8 cellular contexts compared by ENCODE assay signal in the genomic region with DNA sequence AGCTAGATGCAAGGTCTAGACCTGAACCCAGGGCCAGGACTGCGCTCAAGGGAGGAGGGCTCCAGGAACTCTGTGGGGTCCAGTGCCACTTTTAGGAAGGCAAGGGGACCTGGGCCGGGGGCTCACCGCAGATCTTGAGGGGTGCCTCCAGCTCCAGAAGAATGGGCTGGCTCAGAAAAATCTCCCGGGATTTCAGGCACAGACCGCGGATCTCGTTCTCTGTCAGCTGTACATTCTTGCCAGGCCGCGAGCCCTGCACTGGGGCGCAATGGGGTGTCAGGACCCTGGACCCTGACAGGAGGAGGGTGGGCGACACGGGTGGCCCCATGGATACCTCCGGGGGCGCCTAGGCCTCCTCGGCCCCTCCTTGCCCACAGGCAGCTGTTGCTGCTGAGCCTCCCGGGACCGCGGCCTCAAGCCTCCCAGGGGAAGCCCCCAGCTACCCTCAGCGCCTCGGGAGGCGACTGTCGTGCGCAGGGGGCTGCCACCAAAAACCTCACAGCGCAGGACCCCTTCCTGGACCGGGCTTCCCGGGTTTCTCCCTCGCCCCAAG. TPM values are rescaled to one million over a fixed set of nuclear protein-coding genes. Genes with fewer than 3 reads are reported as not detected.
DNase-seq lines count a peak whose midpoint lies in the region; ATAC-seq and TF ChIP-seq lines count a peak whose summit lies in the region.

No MANE protein-coding gene starts in this region.

- H3K9ac ChIP-seq in mucosa of rectum (ENCODE audit: low read depth in 1 of 2, low read length in 2 of 2): peak overlapping the region; percentile 84 to 97

- no peaks in the 10 kb centered on the region for H3K27me3 Mint-ChIP-seq in activated CD4-positive, alpha-beta T cell treated with anti-CD3 and anti-CD28 coated beads for 36 hours

- peaks cover 49% of the 10 kb centered on the region for H3K4me1 Mint-ChIP-seq in activated CD4-positive, alpha-beta T cell treated with anti-CD3 and anti-CD28 coated beads for 36 hours

- peaks cover 18 to 24% of the 10 kb centered on the region in 2 donors for H3K4me1 ChIP-seq in mucosa of rectum (ENCODE audit: control insufficient read depth in 2 of 2, insufficient read depth in 2 of 2, low read length in 2 of 2)

- H3K4me3 ChIP-seq in HL-60 (replicated peaks; ENCODE audit: insufficient read depth, low read length): peak overlapping the region; percentile 75
- peak overlapping the region; percentile 97 to 99 for H3K4me3 ChIP-seq in cardiac fibroblast (replicated peaks in 1 of 2; ENCODE audit: low read depth in 2 of 2, low read length in 2 of 2)
- peak overlapping the region; percentile 73 to 83 for H3K4me3 ChIP-seq in mucosa of rectum (ENCODE audit: low read length in 2 of 2)

- peaks cover 24 to 27% of the 10 kb centered on the region in 2 donors for H3K36me3 ChIP-seq in mucosa of rectum (ENCODE audit: control insufficient read depth in 2 of 2, insufficient read depth in 2 of 2, low read length in 2 of 2)

- H3K27me3 ChIP-seq in HL-60 (ENCODE audit: insufficient read depth, poor library complexity, severe bottlenecking) (no peaks in the 10 kb centered on the region), mucosa of rectum (ENCODE audit: control insufficient read depth in 2 of 2, insufficient read depth in 2 of 2, low read length in 2 of 2) (no peaks in the 10 kb centered on the region)

- intact Hi-C loops in activated CD4-positive, alpha-beta T cell treated with anti-CD3 and anti-CD28 coated beads for 36 hours (cut with DNase I, micrococcal nuclease): loop anchor here (1.0 to 10.0 kb wide), 13 partner anchors 10 to 724 kb away; a partner anchor contains a TSS

- H3K27ac Mint-ChIP-seq in activated CD4-positive, alpha-beta T cell treated with anti-CD3 and anti-CD28 coated beads for 36 hours: peak overlapping the region; percentile 87

- peak overlapping the region; percentile 82 for H3K4me3 Mint-ChIP-seq in activated CD4-positive, alpha-beta T cell treated with anti-CD3 and anti-CD28 coated beads for 36 hours

- H3K27ac ChIP-seq in HL-60 (replicated peaks) (peak overlapping the region; percentile 86), mucosa of rectum (ENCODE audit: low read depth in 2 of 2, low read length in 2 of 2) (peak overlapping the region; percentile 84 to 92)

- TF ChIP-seq CTCF in HL-60 (IDR thresholded peaks at IDR 0.05; ENCODE audit: insufficient read depth, low read length) (no peak), cardiac fibroblast (IDR thresholded peaks at IDR 0.05; ENCODE audit: low read depth, low read length) (no peak)

- CTCF ChIA-PET in activated CD4-positive, alpha-beta T cell treated with anti-CD3 and anti-CD28 coated beads for 36 hours (lab: Charles Lee): interaction anchor here (0.8 to 5.2 kb wide), 21 partner anchors 9 to 250 kb away, joined by 3 to 34 read pairs (median 6); a partner anchor contains a TSS

- no peak for ATAC-seq in activated CD4-positive, alpha-beta T cell treated with anti-CD3 and anti-CD28 coated beads for 36 hours
- ATAC-seq in HG02970 (IDR thresholded peaks at IDR 0.05; ENCODE audit: low FRiP score, unreplicated experiment): no peak

- peaks cover 49% of the 10 kb centered on the region for H3K36me3 Mint-ChIP-seq in activated CD4-positive, alpha-beta T cell treated with anti-CD3 and anti-CD28 coated beads for 36 hours (ENCODE audit: low read depth)

- H3K9me3 Mint-ChIP-seq in activated CD4-positive, alpha-beta T cell treated with anti-CD3 and anti-CD28 coated beads for 36 hours (ENCODE audit: low read depth): no peaks in the 10 kb centered on the region

- no peak for DNase-seq in activated CD4-positive, alpha-beta T cell treated with anti-CD3 and anti-CD28 coated beads for 36 hours
- no peak for DNase-seq in activated CD4-positive, alpha-beta T cell treated with anti-CD3 and anti-CD28 coated beads for 1 hour
- DNase-seq in HL-60 (ENCODE audit: low read depth in 1 of 2, low spot score in 1 of 2) (no peak), cardiac fibroblast (ENCODE audit: low read depth in 2 of 2) (peak in 1 of 2 donors; percentile 15), amygdala (lab: John Stamatoyannopoulos, UW) (no peak)
- no peak for DNase-seq in activated CD4-positive, alpha-beta T cell treated with anti-CD3 and anti-CD28 coated beads, Interleukin-2, amount 50 U/mL, for 1 hour

- no peaks in the 10 kb centered on the region for H3K9me3 ChIP-seq in mucosa of rectum (ENCODE audit: control insufficient read depth in 2 of 2, low read length in 2 of 2)

- POLR2A ChIA-PET in activated CD4-positive, alpha-beta T cell treated with anti-CD3 and anti-CD28 coated beads for 36 hours (lab: Charles Lee): interaction anchor here (0.7 to 1.8 kb wide), 7 partner anchors 9 to 161 kb away, joined by 3 to 9 read pairs (median 4); a partner anchor contains a TSS

RNA-seq across cellular contexts. Expression of a gene that starts 0.6 kb away (rescaled TPM):
- 100 to 1,000 TPM; 199 to 227 TPM for total RNA-seq in activated CD4-positive, alpha-beta T cell treated with anti-CD3 and anti-CD28 coated beads for 36 hours

RNA-seq across cellular contexts. Expression of a gene that starts 2.9 kb away (rescaled TPM):
- 100 to 1,000 TPM in 1 of 2 experiments, 10 to 100 TPM in 1; 83.2 to 123 TPM for total RNA-seq in activated CD4-positive, alpha-beta T cell treated with anti-CD3 and anti-CD28 coated beads for 36 hours

RNA-seq across cellular contexts. Expression of a gene that starts 9.2 kb away (rescaled TPM):
- total RNA-seq in activated CD4-positive, alpha-beta T cell treated with anti-CD3 and anti-CD28 coated beads for 36 hours: 10 to 100 TPM; 28.8 to 30.0 TPM

RNA-seq across cellular contexts. Expression of a gene that starts 14.5 kb away (rescaled TPM):
- 1 to 10 TPM; 1.5 to 1.6 TPM for total RNA-seq in activated CD4-positive, alpha-beta T cell treated with anti-CD3 and anti-CD28 coated beads for 36 hours

RNA-seq across cellular contexts. Expression of a gene that starts 27.3 kb away (rescaled TPM):
- 10 to 100 TPM; 53.4 to 57.2 TPM for total RNA-seq in activated CD4-positive, alpha-beta T cell treated with anti-CD3 and anti-CD28 coated beads for 36 hours
